ENCODE assay signal across 11 cellular contexts in genomic region chr3:149554826-149555225, GRCh38.
DNase-seq lines count a peak whose midpoint lies in the region; ATAC-seq, FAIRE-seq and TF ChIP-seq lines count a peak whose summit lies in the region.
"Had no signal": no experiment of that assay in that cellular context is flagged by ENCODE, and none has a peak within 500 bp of the region (broad histone marks: within the 10 kb centered on the region; RNA-seq: fewer than 3 reads in every experiment).

No MANE protein-coding gene starts in this region.

- no peak overlapping the region for H3K9ac ChIP-seq in kidney (ENCODE audit: low read length in 2 of 2)

- H3K27ac ChIP-seq in RWPE2 (ENCODE audit: poor library complexity, severe bottlenecking) (peak overlapping the region; percentile 71), kidney (ENCODE audit: low read depth in 2 of 2, low read length in 2 of 2) (no peak overlapping the region)

- peaks cover 6% of the 10 kb centered on the region; the same call in 1 of the 2 replicates for H3K36me3 ChIP-seq in RWPE2 (ENCODE audit: low read depth)
- H3K36me3 ChIP-seq in kidney (ENCODE audit: control insufficient read depth in 1 of 2, insufficient read depth in 2 of 2, low read length in 2 of 2), result no peaks in the 10 kb centered on the region

- DNase-seq in ELR (ENCODE audit: low read depth), result peak; percentile 90
- no peak for DNase-seq in RWPE2 (ENCODE audit: low spot score)
- DNase-seq in fibroblast of mammary gland (ENCODE audit: low read depth), result peak; percentile 84
- peak; percentile 90 for DNase-seq in pulmonary artery endothelial cell (ENCODE audit: low read depth, low spot score)
- DNase-seq in SK-N-DZ (ENCODE audit: low spot score), result no peak
- no peak for DNase-seq in kidney
- no peak for DNase-seq in HT-29 (ENCODE audit: low spot score)
- DNase-seq in HUDEP-2 (lab: John Stamatoyannopoulos, UW; ENCODE audit: unreplicated experiment in 76 of 76), result no peak
- DNase-seq: activated CD4-positive, alpha-beta T cell treated with anti-CD3 and anti-CD28 coated beads for 48 hours; NCI-H82 had no signal

- no peak for FAIRE-seq in kidney (lab: Jason Lieb, UNC)
- FAIRE-seq: G401.6 had no signal

- H3K4me3 ChIP-seq in RWPE2 (ENCODE audit: severe bottlenecking), result no peak overlapping the region
- no peak overlapping the region for H3K4me3 ChIP-seq in fibroblast of mammary gland (ENCODE audit: control insufficient read depth, low read depth, low read length)
- no peak overlapping the region for H3K4me3 ChIP-seq in kidney (ENCODE audit: low read length in 2 of 2)

- peak; percentile 96 for ATAC-seq in RWPE2 (ENCODE audit: low read depth)

- intact Hi-C loops in kidney (cut with DNase I), result no loop called here

- TF ChIP-seq CTCF in RWPE2 (IDR thresholded peaks at IDR 0.05; ENCODE audit: poor library complexity, severe bottlenecking), result no peak
- TF ChIP-seq CTCF in fibroblast of mammary gland (conservative IDR thresholded peaks at IDR 0.05; ENCODE audit: control insufficient read depth, insufficient read depth, low read depth, low read length), result no peak
- TF ChIP-seq CTCF in kidney (IDR thresholded peaks at IDR 0.05; ENCODE audit: borderline replicate concordance, extremely low read depth, insufficient read depth), result no peak

- H3K9me3 ChIP-seq in RWPE2 (ENCODE audit: severe bottlenecking), result no peaks in the 10 kb centered on the region
- no peaks in the 10 kb centered on the region for H3K9me3 ChIP-seq in kidney (ENCODE audit: control insufficient read depth in 1 of 2, low read length in 2 of 2)

- H3K27me3 ChIP-seq in RWPE2 (ENCODE audit: insufficient read depth, poor library complexity, severe bottlenecking), result no peaks in the 10 kb centered on the region

- H3K4me1 ChIP-seq in RWPE2 (ENCODE audit: insufficient read depth, poor library complexity, severe bottlenecking) (peaks cover 18% of the 10 kb centered on the region), kidney (ENCODE audit: control insufficient read depth in 1 of 2, insufficient read depth in 1 of 2, low read depth in 1 of 2, low read length in 2 of 2) (peaks cover 18 to 23% of the 10 kb centered on the region in 2 donors)

Comparison
In these comparisons a context has a peak if more than half of its experiments do, and no peak if none do; other contexts are left out.
1. DNase-seq: peak in ELR (single experiment), fibroblast of mammary gland (single experiment) and pulmonary artery endothelial cell (single experiment); none in RWPE2 (single experiment), SK-N-DZ (single experiment), kidney (single experiment), HT-29 (single experiment) and HUDEP-2 (0 of 76).